In the genomic region with DNA sequence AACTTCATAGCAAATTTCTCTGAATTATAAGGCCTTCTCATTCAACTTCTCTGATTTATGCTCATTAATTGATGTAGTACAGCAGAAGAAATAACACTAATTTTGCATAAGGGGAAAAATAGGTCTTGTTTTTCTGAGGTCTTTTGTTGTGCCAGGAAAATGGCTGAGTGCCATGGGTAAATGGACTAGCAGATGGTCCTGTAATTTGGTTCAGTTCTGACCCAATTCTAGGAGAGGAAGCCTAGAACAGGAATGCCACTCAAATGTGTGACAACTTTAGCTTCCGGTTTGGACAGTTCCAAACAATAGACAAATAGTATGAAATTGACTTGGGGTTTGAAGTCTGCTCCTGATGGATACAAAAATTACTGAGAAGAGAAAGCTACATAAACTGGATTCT, we compare ENCODE assay signal across 17 cellular contexts. TPM values are rescaled to one million over a fixed set of nuclear protein-coding genes. Genes with fewer than 3 reads are reported as not detected.
DNase-seq lines count a peak whose midpoint lies in the region; ATAC-seq and TF ChIP-seq lines count a peak whose summit lies in the region.
"Had no signal": no experiment of that assay in that cellular context is flagged by ENCODE, and none has a peak within 500 bp of the region (broad histone marks: within the 10 kb centered on the region; RNA-seq: fewer than 3 reads in every experiment).

No MANE protein-coding gene starts in this region.

- peaks cover 6% of the 10 kb centered on the region for H3K4me1 Mint-ChIP-seq in activated naive CD8-positive, alpha-beta T cell treated with anti-CD3 and anti-CD28 coated beads for 36 hours

- CTCF ChIA-PET in HEK293T (lab: Yijun Ruan, JAX): no interaction called here

- H3K27me3 Mint-ChIP-seq in activated naive CD8-positive, alpha-beta T cell treated with anti-CD3 and anti-CD28 coated beads for 36 hours: peaks cover 3% of the 10 kb centered on the region
- H3K27me3 Mint-ChIP-seq: B cell; CD4-positive, alpha-beta T cell had no signal

- DNase-seq in G401 (ENCODE audit: low spot score): peak; percentile 87
- DNase-seq in HEK293T (ENCODE audit: extremely low spot score): no peak
- DNase-seq in cerebellar cortex (ENCODE audit: low spot score): peak; percentile 85
- DNase-seq in activated CD4-positive, alpha-beta T cell treated with anti-CD3 and anti-CD28 coated beads for 48 hours: no peak
- DNase-seq in activated naive CD8-positive, alpha-beta T cell treated with anti-CD3 and anti-CD28 coated beads for 36 hours: no peak
- no peak for DNase-seq in middle frontal gyrus (ENCODE audit: extremely low spot score, low spot score)
- DNase-seq: 8988T; AML-193; Caco-2; Calu3; CD4-positive, alpha-beta T cell; CD8-positive, alpha-beta T cell; DMS79 treated with DMSO at 0.1 percent for 48 hours; GDM1 had no signal

- no peak for ATAC-seq in GM19328 (IDR thresholded peaks at IDR 0.05; ENCODE audit: unreplicated experiment)
- ATAC-seq: CD8-positive, alpha-beta T cell; GM12878 had no signal

- no peak overlapping the region for H3K4me3 Mint-ChIP-seq in activated naive CD8-positive, alpha-beta T cell treated with anti-CD3 and anti-CD28 coated beads for 36 hours
- H3K4me3 Mint-ChIP-seq: B cell; CD4-positive, alpha-beta T cell; CD8-positive, alpha-beta T cell had no signal

- H3K9me3 Mint-ChIP-seq in activated naive CD8-positive, alpha-beta T cell treated with anti-CD3 and anti-CD28 coated beads for 36 hours: no peaks in the 10 kb centered on the region
- H3K9me3 Mint-ChIP-seq: CD4-positive, alpha-beta T cell; CD8-positive, alpha-beta T cell had no signal

- no peaks in the 10 kb centered on the region for H3K36me3 Mint-ChIP-seq in activated naive CD8-positive, alpha-beta T cell treated with anti-CD3 and anti-CD28 coated beads for 36 hours
- H3K36me3 Mint-ChIP-seq: CD8-positive, alpha-beta T cell had no signal

- in situ Hi-C loops in G401 (cut with HindIII; ENCODE audit: low sequenced_read_pairs): no loop called here

- POLR2A ChIA-PET in HEK293T (lab: Yijun Ruan, JAX): no interaction called here

- H3K27ac Mint-ChIP-seq in activated naive CD8-positive, alpha-beta T cell treated with anti-CD3 and anti-CD28 coated beads for 36 hours: no peak overlapping the region
- H3K27ac Mint-ChIP-seq: B cell; CD4-positive, alpha-beta T cell; CD8-positive, alpha-beta T cell had no signal

TF ChIP-seq in HEK293T, 16 proteins besides CTCF, POLR2A, EP300 and RAD21:
- 0 out of 2 replicates have a peak, but pooled peaks have one; percentile 3 for TF ChIP-seq PKNOX1 (IDR thresholded peaks at IDR 0.05)
- no peak for TF ChIP-seq HDGF (IDR thresholded peaks at IDR 0.05; ENCODE audit: borderline replicate concordance)

RNA-seq across cellular contexts. Expression of gene RAB9B, which starts 6.2 kb away (rescaled TPM):
- total RNA-seq in G401 (2014; rRNA removed; shearing (Covaris generic)): not detected in 2 replicates
- under 1 TPM; 0.34 to 0.60 TPM for total RNA-seq in activated naive CD8-positive, alpha-beta T cell treated with anti-CD3 and anti-CD28 coated beads for 36 hours

RNA-seq across cellular contexts. Expression of gene PLP1, which starts 49.2 kb away (rescaled TPM):
- total RNA-seq in G401 (2014; rRNA removed; shearing (Covaris generic)): not detected in 2 replicates
- not detected for total RNA-seq in activated naive CD8-positive, alpha-beta T cell treated with anti-CD3 and anti-CD28 coated beads for 36 hours
- total RNA-seq: B cell; Calu3; CD4-positive, alpha-beta T cell; CD8-positive, alpha-beta T cell; GM12878 had no signal

Comparison
In these comparisons a context has a peak if more than half of its experiments do, and no peak if none do; other contexts are left out.
1. DNase-seq: peak in G401 (single experiment) and cerebellar cortex (single experiment); none in HEK293T (single experiment), activated CD4-positive, alpha-beta T cell treated with anti-CD3 and anti-CD28 coated beads for 48 hours (single experiment), activated naive CD8-positive, alpha-beta T cell treated with anti-CD3 and anti-CD28 coated beads for 36 hours (single experiment) and middle frontal gyrus (single experiment).